In the genomic region with DNA sequence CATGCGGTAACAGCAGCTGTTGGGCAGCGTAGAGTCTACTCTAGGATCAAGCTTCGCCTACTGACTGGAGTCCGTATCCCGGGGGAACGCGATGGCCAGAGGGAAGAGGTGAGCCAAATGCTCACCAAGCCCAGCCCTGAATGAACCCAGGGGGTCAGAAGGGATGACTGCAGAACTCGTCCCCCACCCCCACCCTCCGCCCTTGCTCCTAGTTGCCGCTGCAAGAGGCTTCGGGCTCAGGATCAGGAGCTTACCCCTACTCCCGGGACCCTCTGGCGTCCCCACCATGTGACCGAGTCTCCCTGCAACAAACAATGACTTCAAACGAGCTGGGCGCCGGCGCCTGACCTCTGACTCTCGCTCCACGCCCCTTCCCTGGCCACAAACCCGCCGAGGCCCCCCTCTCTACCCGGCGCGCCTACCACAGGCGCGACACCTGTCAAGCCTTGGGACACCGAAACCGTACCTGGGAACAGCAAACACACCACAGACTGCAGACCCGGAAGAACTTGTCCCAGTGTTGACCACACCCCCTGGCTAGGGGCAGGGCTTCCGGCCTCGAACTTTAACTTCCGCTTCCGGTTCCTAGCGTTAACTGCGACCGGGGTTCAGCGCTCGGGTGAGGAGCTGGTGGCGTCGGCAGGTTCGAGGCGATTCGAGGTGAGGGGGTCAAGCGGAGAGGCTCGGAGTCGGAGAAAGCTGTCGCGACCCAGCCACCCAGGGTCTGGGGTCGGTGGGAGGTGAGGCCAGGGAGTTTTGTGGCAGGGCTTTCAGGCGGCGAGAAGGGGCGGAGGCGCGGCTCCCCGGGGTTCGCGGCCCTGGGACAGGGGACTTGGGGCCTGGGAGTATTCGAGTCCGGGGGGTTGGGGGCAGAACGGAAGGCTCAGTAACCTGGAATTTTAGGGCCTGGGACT, we compare ENCODE assay signal across 8 cellular contexts. TPM values are rescaled to one million over a fixed set of nuclear protein-coding genes. Genes with fewer than 3 reads are reported as not detected.
DNase-seq lines count a peak whose midpoint lies in the region; ATAC-seq and TF ChIP-seq lines count a peak whose summit lies in the region.

A gene (plus strand): TSS at position 594 of the 914 bp plus-strand sequence. CDS start 420 bp downstream, outside the sequence.

- peak within 1 kb of the TSS; percentile 53 for H2BK5ac ChIP-seq in mesenchymal stem cell (ENCODE audit: low read depth, low read length, poor library complexity, severe bottlenecking)

- H3K36me3 ChIP-seq in Caco-2 (ENCODE audit: control insufficient read depth, insufficient read depth, low read length) (no peaks in the 10 kb centered on the region), HUES48 (ENCODE audit: control insufficient read depth, insufficient read depth, low read length) (peaks cover 18% of the 10 kb centered on the region), NT2/D1 (ENCODE audit: insufficient read depth, insufficient read length, low read length) (peaks cover 39% of the 10 kb centered on the region), endocrine pancreas (ENCODE audit: control insufficient read depth, insufficient read depth, low read length) (no peaks in the 10 kb centered on the region), mesenchymal stem cell (ENCODE audit: control insufficient read depth in 1 of 2, insufficient read depth in 2 of 2, low read depth in 1 of 2, low read length in 2 of 2) (peaks cover 13 to 24% of the 10 kb centered on the region in 2 experiments)

- H3K4me3 ChIP-seq in Caco-2 (ENCODE audit: low read depth, low read length) = peak within 1 kb of the TSS; percentile 58
- H3K4me3 ChIP-seq in HUES48 (ENCODE audit: low read depth, low read length) = peak within 1 kb of the TSS; percentile 91
- peak within 1 kb of the TSS; percentile 88 for H3K4me3 ChIP-seq in NT2/D1 (ENCODE audit: insufficient read length, low read depth)
- H3K4me3 ChIP-seq in endocrine pancreas (ENCODE audit: control insufficient read depth, insufficient read depth, low read length) = peak within 1 kb of the TSS; percentile 80
- H3K4me3 ChIP-seq in mesenchymal stem cell (ENCODE audit: insufficient read depth in 1 of 2, low read depth in 1 of 2, low read length in 2 of 2) = peak within 1 kb of the TSS; percentile 98

- H3K18ac ChIP-seq in mesenchymal stem cell (ENCODE audit: low read depth in 1 of 2, low read length in 2 of 2) = peak within 1 kb of the TSS; percentile 76 to 77

- no peaks in the 10 kb centered on the region for H3K9me3 Mint-ChIP-seq in Caco-2 (ENCODE audit: unreplicated experiment)
- H3K9me3 Mint-ChIP-seq in activated CD8-positive, alpha-beta memory T cell treated with anti-CD3 and anti-CD28 coated beads, Interleukin-2, amount 10 ng/mL, durations not matched to agents 7 days and 5 days (ENCODE audit: low read depth) = no peaks in the 10 kb centered on the region

- H3K36me3 Mint-ChIP-seq in Caco-2 (ENCODE audit: insufficient read depth, unreplicated experiment) = peaks cover 26% of the 10 kb centered on the region
- H3K36me3 Mint-ChIP-seq in activated CD8-positive, alpha-beta memory T cell treated with anti-CD3 and anti-CD28 coated beads, Interleukin-2, amount 10 ng/mL, durations not matched to agents 7 days and 5 days = peaks cover 23% of the 10 kb centered on the region

- no peaks in the 10 kb centered on the region for H3K27me3 Mint-ChIP-seq in Caco-2 (ENCODE audit: insufficient read depth, unreplicated experiment)
- H3K27me3 Mint-ChIP-seq in activated CD8-positive, alpha-beta memory T cell treated with anti-CD3 and anti-CD28 coated beads, Interleukin-2, amount 10 ng/mL, durations not matched to agents 7 days and 5 days = no peaks in the 10 kb centered on the region

- peak within 1 kb of the TSS; percentile 87 for H4K8ac ChIP-seq in mesenchymal stem cell (ENCODE audit: low read length)

- peak within 1 kb of the TSS in 1 of 2 experiments; percentile 79 for H3K23ac ChIP-seq in mesenchymal stem cell (ENCODE audit: low read length in 2 of 2)

- DNase-seq in Caco-2 (peak; percentile 93 to 94), NT2/D1 (ENCODE audit: low read depth, low spot score) (peak; percentile 76), mesenchymal stem cell (peak; percentile 88)
- peak; percentile 94 for DNase-seq in activated CD8-positive, alpha-beta memory T cell treated with anti-CD3 and anti-CD28 coated beads, Interleukin-2, amount 10 ng/mL, durations not matched to agents 7 days and 5 days
- peak; percentile 71 for DNase-seq in stimulated activated CD8-positive, alpha-beta memory T cell treated with anti-CD3 and anti-CD28 coated beads, Interleukin-12 subunit alpha, Interleukin-12 subunit beta, amount 100 ng/mL, for 24 hours (ENCODE audit: extremely low read depth)

- CTCF ChIA-PET in Caco-2 (lab: Charles Lee) = interaction anchor here (0.6 kb wide), 1 partner anchor 64 kb away, joined by 3 read pairs; no protein-coding TSS in a partner anchor
- CTCF ChIA-PET in activated CD8-positive, alpha-beta memory T cell treated with anti-CD3 and anti-CD28 coated beads, Interleukin-2, amount 10 ng/mL, durations not matched to agents 7 days and 5 days (lab: Charles Lee) = interaction anchor here (0.7 to 1.6 kb wide), 5 partner anchors 8 to 202 kb away, joined by 3 to 9 read pairs (median 4); a partner anchor contains a TSS

- H3K4me1 ChIP-seq in Caco-2 = 0 out of 2 replicates have a peak, but pooled peaks cover 7% of the 10 kb centered on the region
- no peaks in the 10 kb centered on the region for H3K4me1 ChIP-seq in HUES48 (ENCODE audit: control insufficient read depth, insufficient read depth, low read length)
- no peaks in the 10 kb centered on the region for H3K4me1 ChIP-seq in NT2/D1 (ENCODE audit: insufficient read depth, insufficient read length)
- peaks cover 5% of the 10 kb centered on the region for H3K4me1 ChIP-seq in endocrine pancreas (ENCODE audit: control insufficient read depth, insufficient read depth, low read length)
- H3K4me1 ChIP-seq in mesenchymal stem cell (ENCODE audit: control insufficient read depth, insufficient read depth, low read depth, low read length) = peaks cover 11% of the 10 kb centered on the region

- peak within 1 kb of the TSS; percentile 91 for H3K27ac Mint-ChIP-seq in Caco-2 (ENCODE audit: unreplicated experiment)
- H3K27ac Mint-ChIP-seq in activated CD8-positive, alpha-beta memory T cell treated with anti-CD3 and anti-CD28 coated beads, Interleukin-2, amount 10 ng/mL, durations not matched to agents 7 days and 5 days = peak within 1 kb of the TSS; percentile 98

- H3K4me2 ChIP-seq in mesenchymal stem cell (ENCODE audit: low read length, poor library complexity, severe bottlenecking) = peak within 1 kb of the TSS; percentile 85

- H3K9ac ChIP-seq in HUES48 (ENCODE audit: low read depth, low read length) (peak within 1 kb of the TSS; percentile 60), NT2/D1 (ENCODE audit: insufficient read length, low read depth) (peak within 1 kb of the TSS; percentile 94), endocrine pancreas (ENCODE audit: control insufficient read depth, insufficient read depth, low read length) (peak within 1 kb of the TSS; percentile 97), mesenchymal stem cell (ENCODE audit: low read length) (peak within 1 kb of the TSS; percentile 96)

- H4K91ac ChIP-seq in mesenchymal stem cell (ENCODE audit: low read length) = peak within 1 kb of the TSS; percentile 90

- H2BK15ac ChIP-seq in mesenchymal stem cell (ENCODE audit: low read depth, poor library complexity, severe bottlenecking) = peak within 1 kb of the TSS; percentile 84

- peak within 1 kb of the TSS; percentile 87 for H2AFZ ChIP-seq in mesenchymal stem cell (ENCODE audit: low read depth, low read length)

- H3K9me3 ChIP-seq in Caco-2 = no peaks in the 10 kb centered on the region
- no peaks in the 10 kb centered on the region for H3K9me3 ChIP-seq in HUES48 (ENCODE audit: control insufficient read depth, insufficient read depth, low read length)
- no peaks in the 10 kb centered on the region for H3K9me3 ChIP-seq in NT2/D1 (ENCODE audit: insufficient read depth, low read length)
- H3K9me3 ChIP-seq in endocrine pancreas (ENCODE audit: control insufficient read depth, low read length) = no peaks in the 10 kb centered on the region
- H3K9me3 ChIP-seq in mesenchymal stem cell (ENCODE audit: control insufficient read depth, low read length) = no peaks in the 10 kb centered on the region

- peaks cover 7% of the 10 kb centered on the region for H3K4me1 Mint-ChIP-seq in Caco-2 (ENCODE audit: low read depth, unreplicated experiment)
- peaks cover 29% of the 10 kb centered on the region for H3K4me1 Mint-ChIP-seq in activated CD8-positive, alpha-beta memory T cell treated with anti-CD3 and anti-CD28 coated beads, Interleukin-2, amount 10 ng/mL, durations not matched to agents 7 days and 5 days

- no peak within 1 kb of the TSS for H2AK5ac ChIP-seq in mesenchymal stem cell (ENCODE audit: low read length, severe bottlenecking)

- peak within 1 kb of the TSS; percentile 59 to 93 for H3K4ac ChIP-seq in mesenchymal stem cell (ENCODE audit: low read depth in 1 of 2, low read length in 2 of 2)

- peak within 1 kb of the TSS; percentile 86 for H3K4me3 Mint-ChIP-seq in Caco-2 (ENCODE audit: unreplicated experiment)
- peak within 1 kb of the TSS; percentile 96 for H3K4me3 Mint-ChIP-seq in activated CD8-positive, alpha-beta memory T cell treated with anti-CD3 and anti-CD28 coated beads, Interleukin-2, amount 10 ng/mL, durations not matched to agents 7 days and 5 days

- peak within 1 kb of the TSS; percentile 92 for H3K27ac ChIP-seq in HUES48 (ENCODE audit: low read depth, low read length)
- peak within 1 kb of the TSS; percentile 25 for H3K27ac ChIP-seq in mesenchymal stem cell (ENCODE audit: low read length, poor library complexity, severe bottlenecking)

- intact Hi-C loops in Caco-2 (cut with micrococcal nuclease; ENCODE audit: unreplicated experiment) = loop anchor here (1.0 to 5.0 kb wide), 2 partner anchors 8 to 1300 kb away; a partner anchor contains a TSS

- H2BK120ac ChIP-seq in mesenchymal stem cell (ENCODE audit: low read depth, low read length) = no peak within 1 kb of the TSS

- H3K27me3 ChIP-seq in Caco-2 (replicated peaks; ENCODE audit: control insufficient read depth, insufficient read depth, low read length) (no peaks in the 10 kb centered on the region), HUES48 (ENCODE audit: control insufficient read depth, insufficient read depth, low read length) (no peaks in the 10 kb centered on the region), NT2/D1 (ENCODE audit: insufficient read depth, insufficient read length) (no peaks in the 10 kb centered on the region), endocrine pancreas (ENCODE audit: control insufficient read depth, insufficient read depth, low read length) (no peaks in the 10 kb centered on the region), mesenchymal stem cell (ENCODE audit: control insufficient read depth in 1 of 2, insufficient read depth in 1 of 2, low read length in 2 of 2) (no peaks in the 10 kb centered on the region)

- TF ChIP-seq CTCF in Caco-2 (IDR thresholded peaks at IDR 0.05; ENCODE audit: insufficient read depth in 1 of 2, low read depth in 1 of 2, low read length in 1 of 2, severe bottlenecking in 1 of 2, unreplicated experiment in 1 of 2) = no peak

- 1% methylated on average over 59 of the region's 61 CpGs for WGBS in mesenchymal stem cell

- no peak within 1 kb of the TSS for H2BK12ac ChIP-seq in mesenchymal stem cell (ENCODE audit: low read length in 2 of 2)

- peak; percentile 75 for ATAC-seq in GM21390 (IDR thresholded peaks at IDR 0.05; ENCODE audit: unreplicated experiment)
- ATAC-seq in activated CD8-positive, alpha-beta memory T cell treated with anti-CD3 and anti-CD28 coated beads, Interleukin-2, amount 10 ng/mL, durations not matched to agents 7 days and 5 days = peak; percentile 98

- POLR2A ChIA-PET in Caco-2 (lab: Charles Lee) = interaction anchor here (0.6 to 1.7 kb wide), 5 partner anchors 9 to 182 kb away, joined by 3 to 9 read pairs (median 4); a partner anchor contains a TSS

- BruUV-seq in Caco-2 (replicated peaks; lab: Mats Ljungman, UMichigan) = TSS peak; percentile 77

- H3K14ac ChIP-seq in mesenchymal stem cell (ENCODE audit: low read length in 2 of 2) = peak within 1 kb of the TSS in 1 of 2 experiments; percentile 42

- peaks cover 25% of the 10 kb centered on the region for H3K79me1 ChIP-seq in mesenchymal stem cell (replicated peaks; ENCODE audit: low read length, poor library complexity, severe bottlenecking)

RNA-seq across cellular contexts. Expression of the gene that starts here (rescaled TPM):
- 345 and 359 TPM in 2 replicates for total RNA-seq in Caco-2 (2022)
- total RNA-seq in activated CD8-positive, alpha-beta memory T cell treated with anti-CD3 and anti-CD28 coated beads, Interleukin-2, amount 10 ng/mL, durations not matched to agents 7 days and 5 days = 100 to 1,000 TPM; 354 to 362 TPM
- polyA plus RNA-seq in mesenchymal stem cell (2013, experiment 1 of 2) = 316 TPM
- polyA plus RNA-seq in mesenchymal stem cell (2013, experiment 2 of 2) = 336 TPM

Comparison
In these comparisons a context has a peak if more than half of its experiments do, and no peak if none do; other contexts are left out.
1. Peak in every context shown above with its lines: DNase-seq, ATAC-seq, H3K4me3 ChIP-seq and H3K27ac ChIP-seq.